Comparison of ENCODE assay signal across 11 cellular contexts in genomic region chr6:158285321-158285960, GRCh38. TPM values are rescaled to one million over a fixed set of nuclear protein-coding genes. Genes with fewer than 3 reads are reported as not detected.
DNase-seq lines count a peak whose midpoint lies in the region; ATAC-seq and TF ChIP-seq lines count a peak whose summit lies in the region.
"Had no signal": no experiment of that assay in that cellular context is flagged by ENCODE, and none has a peak within 500 bp of the region (broad histone marks: within the 10 kb centered on the region; RNA-seq: fewer than 3 reads in every experiment).

No MANE protein-coding gene starts in this region.

- TF ChIP-seq CTCF in VCaP (conservative IDR thresholded peaks at IDR 0.05) = no peak
- TF ChIP-seq CTCF in sigmoid colon (IDR thresholded peaks at IDR 0.05) = no peak
- TF ChIP-seq CTCF in colonic mucosa (IDR thresholded peaks at IDR 0.05) = no peak

- no peaks in the 10 kb centered on the region for H4K20me1 ChIP-seq in GM23248 (ENCODE audit: insufficient read depth)

- in situ Hi-C loops in GM23248 (cut with MboI) = no loop called here

- H3K4me1 ChIP-seq in GM23248 (ENCODE audit: insufficient read depth) (peaks cover 29% of the 10 kb centered on the region), sigmoid colon (peaks cover 0 to 43% (median 34%) of the 10 kb centered on the region in 4 donors), colonic mucosa (peaks cover 3% of the 10 kb centered on the region)

- H3K9ac ChIP-seq in GM23248 = no peak overlapping the region
- H3K9ac ChIP-seq in colonic mucosa (ENCODE audit: low read depth in 2 of 2, low read length in 2 of 2) = no peak overlapping the region

- H3K4me3 ChIP-seq in GM23248 (no peak overlapping the region), sigmoid colon (no peak overlapping the region), colonic mucosa (no peak overlapping the region)
- H3K4me3 ChIP-seq: SJSA1, suprapubic skin had no signal

- TF ChIP-seq EP300 in sigmoid colon (IDR thresholded peaks at IDR 0.05) = no peak

- peak overlapping the region; percentile 67; the same call in 1 of the 2 replicates for H3K27ac ChIP-seq in GM23248
- peak overlapping the region; percentile 62; the same call in 1 of the 2 replicates for H3K27ac ChIP-seq in VCaP
- peak overlapping the region in 3 of 4 donors; percentile 13 to 77 (median 74) for H3K27ac ChIP-seq in sigmoid colon
- no peak overlapping the region for H3K27ac ChIP-seq in colonic mucosa
- H3K27ac ChIP-seq: suprapubic skin had no signal

- peak; percentile 15 for DNase-seq in GM23248
- DNase-seq in foreskin melanocyte = peak; percentile 29
- no peak for DNase-seq in sigmoid colon
- no peak for DNase-seq in activated CD4-positive, alpha-beta T cell treated with anti-CD3 and anti-CD28 coated beads, Interleukin-2, amount 50 U/mL, for 1 hour
- DNase-seq in colonic mucosa = no peak
- no peak for DNase-seq in NCI-H1436 (lab: John Stamatoyannopoulos, UW)
- DNase-seq: activated CD8-positive, alpha-beta memory T cell treated with anti-CD3 and anti-CD28 coated beads, Interleukin-2, amount 10 ng/mL, durations not matched to agents 7 days and 5 days had no signal

- peaks cover 29% of the 10 kb centered on the region for H3F3A ChIP-seq in GM23248 (ENCODE audit: insufficient read depth)

- 78 to 79% methylated on average over 8 of the region's 8 CpGs for WGBS in GM23248 (ENCODE audit: low coverage in 1 of 2, low lambda C conversion rate in 2 of 2, missing lambda C conversion rate in 2 of 2), 2 experiments
- WGBS in sigmoid colon, 2 donors = 69 to 78% methylated on average over 8 of the region's 8 CpGs

- H3K9me3 ChIP-seq in GM23248 (ENCODE audit: low read depth) (no peaks in the 10 kb centered on the region), sigmoid colon (no peaks in the 10 kb centered on the region), colonic mucosa (no peaks in the 10 kb centered on the region)
- H3K9me3 ChIP-seq: SJSA1, suprapubic skin had no signal

- H3K9me2 ChIP-seq in GM23248 (ENCODE audit: insufficient read depth) = no peaks in the 10 kb centered on the region

- no peak for TF ChIP-seq POLR2A in sigmoid colon (IDR thresholded peaks at IDR 0.05)

- H3K79me2 ChIP-seq in GM23248 (ENCODE audit: insufficient read depth) = peaks cover 62% of the 10 kb centered on the region

- no peaks in the 10 kb centered on the region for H3K36me3 ChIP-seq in GM23248 (ENCODE audit: low read depth)
- no peaks in the 10 kb centered on the region for H3K36me3 ChIP-seq in sigmoid colon
- no peaks in the 10 kb centered on the region for H3K36me3 ChIP-seq in colonic mucosa
- H3K36me3 ChIP-seq: SJSA1, suprapubic skin had no signal

- H3K27me3 ChIP-seq in GM23248 (replicated peaks; ENCODE audit: insufficient read depth) (no peaks in the 10 kb centered on the region), sigmoid colon (no peaks in the 10 kb centered on the region), colonic mucosa (no peaks in the 10 kb centered on the region)
- H3K27me3 ChIP-seq: SJSA1, suprapubic skin had no signal

- intact Hi-C loops in sigmoid colon (cut with DNase I) = no loop called here
- intact Hi-C loops in colonic mucosa (cut with DNase I) = loop anchor here (5.0 kb wide), 1 partner anchor 53 kb away; no protein-coding TSS in a partner anchor

- no peak overlapping the region for H3K4me2 ChIP-seq in GM23248 (ENCODE audit: unreplicated experiment)

- no peak for ATAC-seq in GM19395 (IDR thresholded peaks at IDR 0.05; ENCODE audit: unreplicated experiment)

- H2AFZ ChIP-seq in GM23248 = no peak overlapping the region

RNA-seq across cellular contexts. Expression of gene TULP4, which starts 26.8 kb away (rescaled TPM):
- total RNA-seq in GM23248 (2014; rRNA removed; shearing (Covaris generic)) = 23.8 and 38.7 TPM in 2 replicates
- 18.2 and 21.5 TPM in 2 replicates for polyA plus RNA-seq in GM23248 (2016; fragmentation: Nextera tagmentation; extraction: Ambion mirVana)
- 100 to 1,000 TPM in 3 of 4 donors, 10 to 100 TPM in 1; 98.7 to 142 (median 138) TPM for total RNA-seq in sigmoid colon
- polyA plus RNA-seq in sigmoid colon = 10 to 100 TPM in 1 of 3 donors, 1 to 10 TPM in 2; 2.4 to 14.2 (median 5.1) TPM
- total RNA-seq in colonic mucosa = 10 to 100 TPM; 63.1 to 68.0 TPM

Comparison
In these comparisons a context has a peak if more than half of its experiments do, and no peak if none do; other contexts are left out.
1. DNase-seq: peak in GM23248 (single experiment) and foreskin melanocyte (single experiment); none in sigmoid colon (single experiment), activated CD4-positive, alpha-beta T cell treated with anti-CD3 and anti-CD28 coated beads, Interleukin-2, amount 50 U/mL, for 1 hour (single experiment), colonic mucosa (single experiment) and NCI-H1436 (single experiment).